11 cellular contexts compared by ENCODE assay signal in genomic region chr11:79244175-79244804, GRCh38.
A peak's percentile ranks its signal among the peaks of the same experiment; 100 is the strongest.
DNase-seq lines count a peak whose midpoint lies in the region; ATAC-seq, FAIRE-seq and TF ChIP-seq lines count a peak whose summit lies in the region.
"Had no signal": no experiment of that assay in that cellular context is flagged by ENCODE, and none has a peak within 500 bp of the region (broad histone marks: within the 10 kb centered on the region; RNA-seq: fewer than 3 reads in every experiment).

No MANE protein-coding gene starts in this region.

- no peaks in the 10 kb centered on the region for H3K9me2 ChIP-seq in MM.1S (replicated peaks; ENCODE audit: insufficient read depth, low read length)

- H3K4me2 ChIP-seq in skeletal muscle satellite cell (ENCODE audit: low read length) (peak overlapping the region; percentile 69), MM.1S (ENCODE audit: low read depth, low read length) (no peak overlapping the region)

- no peak for TF ChIP-seq CTCF in heart right ventricle (IDR thresholded peaks at IDR 0.05)
- no peak for TF ChIP-seq CTCF in MM.1S (IDR thresholded peaks at IDR 0.05; ENCODE audit: low read length)

- DNase-seq in H54 (ENCODE audit: insufficient read length, low spot score) (peak; percentile 73), astrocyte of the hippocampus (ENCODE audit: low read depth, low spot score) (peak; percentile 71), heart right ventricle (no peak), MM.1S (no peak)
- no peak for DNase-seq in activated CD4-positive, alpha-beta T cell treated with anti-CD3 and anti-CD28 coated beads for 48 hours
- DNase-seq in activated naive CD4-positive, alpha-beta T cell treated with Interleukin-2 at 50 U/mL for 16 hours = no peak
- DNase-seq: GDM1, NCI-H2029 treated with DMSO at 0.1 percent for 48 hours had no signal

- H4K20me1 ChIP-seq in MM.1S (ENCODE audit: insufficient read depth, low read length) = no peaks in the 10 kb centered on the region

- no peaks in the 10 kb centered on the region for H3F3A ChIP-seq in MM.1S (ENCODE audit: insufficient read depth, low read length)

- FAIRE-seq in H54 (lab: Jason Lieb, UNC) = peak; percentile 6
- FAIRE-seq: endothelial cell of umbilical vein had no signal

- peak overlapping the region; percentile 27 for H3K9ac ChIP-seq in skeletal muscle satellite cell (ENCODE audit: low read depth, low read length)
- H3K9ac ChIP-seq in MM.1S (ENCODE audit: low read length) = no peak overlapping the region

- WGBS in heart right ventricle, 2 donors = 65 to 74% methylated on average over 7 of the region's 7 CpGs

- no peak overlapping the region for H3K4me3 ChIP-seq in heart right ventricle
- H3K4me3 ChIP-seq in skeletal muscle satellite cell (ENCODE audit: low read length) = no peak overlapping the region
- H3K4me3 ChIP-seq in MM.1S (ENCODE audit: low read length) = no peak overlapping the region

- no peaks in the 10 kb centered on the region for H3K27me3 ChIP-seq in heart right ventricle
- H3K27me3 ChIP-seq in skeletal muscle satellite cell (ENCODE audit: control insufficient read depth, insufficient read depth, low read length) = no peaks in the 10 kb centered on the region
- no peaks in the 10 kb centered on the region for H3K27me3 ChIP-seq in MM.1S (replicated peaks; ENCODE audit: insufficient read depth, low read length)

- H3K79me2 ChIP-seq in MM.1S (ENCODE audit: low read length) = no peaks in the 10 kb centered on the region

- TF ChIP-seq POLR2A in H54 (IDR thresholded peaks at IDR 0.05; ENCODE audit: low read depth, low read length) = no peak

- H2AFZ ChIP-seq in MM.1S (ENCODE audit: low read length) = no peak overlapping the region

- H3K27ac ChIP-seq in heart right ventricle (peak overlapping the region in 8 of 10 donors; percentile 27 to 71 (median 62)), MM.1S (ENCODE audit: low read length) (no peak overlapping the region)

- H3K9me3 ChIP-seq in heart right ventricle = no peaks in the 10 kb centered on the region
- H3K9me3 ChIP-seq in skeletal muscle satellite cell (replicated peaks; ENCODE audit: low read length) = no peaks in the 10 kb centered on the region
- H3K9me3 ChIP-seq in MM.1S (replicated peaks; ENCODE audit: insufficient read depth, low read length) = no peaks in the 10 kb centered on the region

- H3K4me1 ChIP-seq in heart right ventricle = peaks cover 0 to 23% (median 10%) of the 10 kb centered on the region in 9 donors
- peaks cover 32% of the 10 kb centered on the region for H3K4me1 ChIP-seq in skeletal muscle satellite cell (ENCODE audit: control insufficient read depth, insufficient read depth, low read length)
- H3K4me1 ChIP-seq in MM.1S (ENCODE audit: low read length) = no peaks in the 10 kb centered on the region

- ATAC-seq in heart right ventricle (peak; percentile 47 to 92 (median 81)), HG02840 (IDR thresholded peaks at IDR 0.05; ENCODE audit: low FRiP score, unreplicated experiment) (no peak)

- no peaks in the 10 kb centered on the region for H3K36me3 ChIP-seq in heart right ventricle
- no peaks in the 10 kb centered on the region for H3K36me3 ChIP-seq in skeletal muscle satellite cell (ENCODE audit: insufficient read depth, low read length)
- no peaks in the 10 kb centered on the region for H3K36me3 ChIP-seq in MM.1S (replicated peaks; ENCODE audit: insufficient read depth, low read length)

- intact Hi-C loops in heart right ventricle (cut with DNase I) = no loop called here

Comparison
In these comparisons a context has a peak if more than half of its experiments do, and no peak if none do; other contexts are left out.
1. DNase-seq: peak in H54 (single experiment) and astrocyte of the hippocampus (single experiment); none in heart right ventricle (0 of 2), MM.1S (single experiment), activated CD4-positive, alpha-beta T cell treated with anti-CD3 and anti-CD28 coated beads for 48 hours (single experiment) and activated naive CD4-positive, alpha-beta T cell treated with Interleukin-2 at 50 U/mL for 16 hours (single experiment).